ENCODE assay signal across 1 cellular context in the genomic region with DNA sequence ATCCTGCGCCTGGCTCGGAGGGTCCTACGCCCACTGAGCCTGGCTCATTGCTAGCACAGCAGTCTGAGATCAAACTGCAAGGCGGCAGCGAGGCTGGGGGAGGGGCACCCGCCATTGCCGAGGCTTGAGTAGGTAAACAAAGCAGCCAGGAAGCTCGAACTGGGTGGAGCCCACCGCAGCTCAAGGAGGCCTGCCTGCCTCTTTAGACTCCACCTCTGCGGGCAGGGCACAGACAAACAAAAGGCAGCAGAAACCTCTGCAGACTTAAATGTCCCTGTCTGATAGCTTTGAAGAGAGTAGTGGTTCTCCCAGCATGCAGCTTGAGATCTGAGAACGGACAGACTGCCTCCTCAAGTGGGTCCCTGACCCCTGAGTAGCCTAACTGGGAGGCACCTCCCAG.
TF ChIP-seq lines count a peak whose summit lies in the region.

No MANE protein-coding gene starts in this region.

TF ChIP-seq in K562, 482 proteins besides CTCF, POLR2A, EP300 and RAD21:
- TF ChIP-seq, protein P1, sequence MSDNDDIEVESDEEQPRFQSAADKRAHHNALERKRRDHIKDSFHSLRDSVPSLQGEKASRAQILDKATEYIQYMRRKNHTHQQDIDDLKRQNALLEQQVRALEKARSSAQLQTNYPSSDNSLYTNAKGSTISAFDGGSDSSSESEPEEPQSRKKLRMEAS (CRISPR knock-in tag; IDR thresholded peaks at IDR 0.05), result 0 out of 2 replicates have a peak, but pooled peaks have one; percentile 1
- 0 out of 2 replicates have a peak, but pooled peaks have one; percentile 39 for TF ChIP-seq ZNF766 (CRISPR knock-in tag; conservative IDR thresholded peaks at IDR 0.05)
- TF ChIP-seq FOXA3 (CRISPR knock-in tag; conservative IDR thresholded peaks at IDR 0.05 in 1 of 2, IDR thresholded peaks at IDR 0.05 in 1 of 2), result 0 out of 4 replicates have a peak, but pooled peaks of 1 of the 2 experiments have one; percentile 41
